Comparison of ENCODE assay signal across 8 cellular contexts in genomic region chr21:20998886-20999285, GRCh38. TPM values are rescaled to one million over a fixed set of nuclear protein-coding genes. Genes with fewer than 3 reads are reported as not detected.
DNase-seq lines count a peak whose midpoint lies in the region; ATAC-seq and TF ChIP-seq lines count a peak whose summit lies in the region.

No MANE protein-coding gene starts in this region.

- no peaks in the 10 kb centered on the region for H3K9me3 ChIP-seq in BE2C
- H3K9me3 ChIP-seq in endodermal cell (ENCODE audit: control insufficient read depth, low read length): no peaks in the 10 kb centered on the region
- H3K9me3 ChIP-seq in osteoblast (ENCODE audit: low read depth, low read length): no peaks in the 10 kb centered on the region

- H3K36me3 ChIP-seq in BE2C (no peaks in the 10 kb centered on the region), endodermal cell (ENCODE audit: control insufficient read depth, insufficient read depth, low read length) (no peaks in the 10 kb centered on the region), osteoblast (ENCODE audit: insufficient read depth, low read length) (no peaks in the 10 kb centered on the region)

- ATAC-seq in GM19351 (IDR thresholded peaks at IDR 0.05; ENCODE audit: unreplicated experiment): no peak

- peaks cover 48% of the 10 kb centered on the region for H3K27me3 Mint-ChIP-seq in endodermal cell (ENCODE audit: insufficient read depth)

- DNase-seq in BE2C: no peak
- DNase-seq in LNCaP clone FGC (ENCODE audit: low read depth): no peak
- DNase-seq in endodermal cell: no peak
- DNase-seq in osteoblast (ENCODE audit: insufficient read length, low spot score, missing footprints): no peak
- DNase-seq in epidermal melanocyte (ENCODE audit: insufficient read length, low spot score): no peak
- DNase-seq in GM13977 (ENCODE audit: low spot score): no peak
- DNase-seq in effector CD4-positive, alpha-beta T cell: no peak

- H3K4me1 Mint-ChIP-seq in endodermal cell: peaks cover 10% of the 10 kb centered on the region

- in situ Hi-C loops in GM13977 (cut with MboI; ENCODE audit: low pct_unique_long_range_greater_than_20kb, low sequenced_read_pairs, unreplicated experiment): no loop called here

- peak overlapping the region; percentile 93 for H2AFZ ChIP-seq in osteoblast (ENCODE audit: low read length)

- H3K4me3 ChIP-seq in BE2C (ENCODE audit: low read depth, low read length) (peak overlapping the region; percentile 86), LNCaP clone FGC (ENCODE audit: low read depth, low read length) (peak overlapping the region; percentile 97), endodermal cell (ENCODE audit: low read length) (peak overlapping the region; percentile 86), osteoblast (ENCODE audit: insufficient read depth, low read length) (peak overlapping the region; percentile 73)

- no peaks in the 10 kb centered on the region for H3K9me3 Mint-ChIP-seq in endodermal cell

- H3K27me3 ChIP-seq in BE2C (no peaks in the 10 kb centered on the region), endodermal cell (ENCODE audit: control insufficient read depth, insufficient read depth, low read length, poor library complexity, severe bottlenecking) (peaks cover 34% of the 10 kb centered on the region), osteoblast (ENCODE audit: insufficient read depth, low read length) (peaks cover 5% of the 10 kb centered on the region)

- no peaks in the 10 kb centered on the region for H3K36me3 Mint-ChIP-seq in endodermal cell (ENCODE audit: low read depth)

- no peaks in the 10 kb centered on the region for H3K79me2 ChIP-seq in osteoblast (ENCODE audit: insufficient read depth, low read length)

- H3K4me1 ChIP-seq in BE2C (peaks cover 3% of the 10 kb centered on the region; the same call in 1 of the 2 replicates), endodermal cell (ENCODE audit: control insufficient read depth, insufficient read depth, low read length) (no peaks in the 10 kb centered on the region), osteoblast (ENCODE audit: insufficient read depth, low read length) (peaks cover 3% of the 10 kb centered on the region)

- H3K4me3 Mint-ChIP-seq in endodermal cell: peak overlapping the region; percentile 58

- H3K27ac Mint-ChIP-seq in endodermal cell: no peak overlapping the region

- H3K27ac ChIP-seq in endodermal cell (ENCODE audit: low read depth, low read length) (no peak overlapping the region), osteoblast (ENCODE audit: low read depth, low read length) (no peak overlapping the region)

- TF ChIP-seq CTCF in BE2C (IDR thresholded peaks at IDR 0.05; ENCODE audit: low read depth, low read length): no peak
- TF ChIP-seq CTCF in LNCaP clone FGC (IDR thresholded peaks at IDR 0.05; ENCODE audit: control insufficient read depth, extremely low read depth, insufficient read depth): no peak
- TF ChIP-seq CTCF in endodermal cell (conservative IDR thresholded peaks at IDR 0.05): no peak
- TF ChIP-seq CTCF in osteoblast (IDR thresholded peaks at IDR 0.05; ENCODE audit: extremely low read depth, low read depth, low read length): no peak
- TF ChIP-seq CTCF in GM13977 (IDR thresholded peaks at IDR 0.05; ENCODE audit: extremely low read depth, insufficient read depth, missing control alignments): no peak

- WGBS in endodermal cell (ENCODE audit: insufficient coverage in 1 of 2, insufficient read length in 1 of 2), 2 experiments: 69 to 72% methylated on average over 2 to 4 of the region's 5 CpGs

- H3K4me2 ChIP-seq in osteoblast (ENCODE audit: insufficient read depth, low read length): peak overlapping the region; percentile 79

- no peak overlapping the region for H3K9ac ChIP-seq in endodermal cell (ENCODE audit: extremely low read depth, low read length, poor library complexity, severe bottlenecking)

- no peaks in the 10 kb centered on the region for H4K20me1 ChIP-seq in osteoblast (ENCODE audit: insufficient read depth, low read length)

RNA-seq across cellular contexts. Expression of gene NCAM2, which starts 0.7 kb away (rescaled TPM):
- 12.2 TPM for polyA plus RNA-seq in BE2C (2012; ENCODE audit: insufficient read depth, insufficient read length, low read depth)
- total RNA-seq in endodermal cell (under 1 TPM; 0.46 to 0.69 TPM), osteoblast (8.0 and 15.3 TPM in 2 replicates)
- polyA plus RNA-seq in endodermal cell (2013, experiment 1 of 2): 5.6 TPM
- 5.2 TPM for polyA plus RNA-seq in endodermal cell (2013, experiment 2 of 2)
